ENCODE assay signal across 17 cellular contexts in the genomic region with DNA sequence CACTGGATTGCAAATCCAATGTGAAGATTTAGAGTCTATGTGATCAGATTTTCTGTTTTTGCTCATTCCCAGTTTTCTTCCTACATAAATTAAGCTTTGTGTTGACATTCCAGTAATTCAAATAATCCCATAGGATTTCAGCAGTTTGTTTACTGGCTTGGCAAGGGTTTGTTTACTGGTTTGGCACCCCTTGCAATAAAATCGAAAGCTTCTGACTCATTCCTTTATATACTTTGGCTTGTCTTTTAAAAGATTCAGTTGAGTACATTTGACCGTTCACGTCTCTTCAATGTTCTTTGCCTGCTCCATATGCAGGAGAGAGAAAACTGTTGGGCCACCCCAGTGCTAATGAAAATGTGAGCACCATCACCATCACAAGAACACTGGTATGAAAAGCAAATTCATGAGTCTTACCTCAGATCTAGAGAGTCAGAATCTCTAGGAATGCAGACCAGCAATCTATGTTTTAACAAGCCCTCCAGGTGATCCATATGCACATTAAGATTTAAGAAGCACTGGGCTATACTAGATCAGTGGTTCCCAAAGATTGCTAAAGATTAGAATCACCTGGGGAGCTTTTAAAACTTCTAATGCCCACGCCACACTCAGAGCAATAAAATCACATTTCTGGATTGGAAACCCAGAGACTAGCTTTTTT. TPM values are rescaled to one million over a fixed set of nuclear protein-coding genes. Genes with fewer than 3 reads are reported as not detected.
DNase-seq lines count a peak whose midpoint lies in the region; ATAC-seq and TF ChIP-seq lines count a peak whose summit lies in the region.
"Had no signal": no experiment of that assay in that cellular context is flagged by ENCODE, and none has a peak within 500 bp of the region (broad histone marks: within the 10 kb centered on the region; RNA-seq: fewer than 3 reads in every experiment).

No MANE protein-coding gene starts in this region.

- peak; percentile 19 for DNase-seq in LoVo (ENCODE audit: low spot score)
- peak; percentile 16 for DNase-seq in choroid plexus epithelial cell (ENCODE audit: low read depth)
- peak; percentile 14 for DNase-seq in fibroblast of villous mesenchyme (ENCODE audit: low read depth)
- DNase-seq in SKM-1 (lab: John Stamatoyannopoulos, UW; ENCODE audit: unreplicated experiment), result no peak
- no peak for DNase-seq in activated CD8-positive, alpha-beta memory T cell treated with anti-CD3 and anti-CD28 coated beads, Interleukin-2, amount 50 U/mL, for 4 hours
- no peak for DNase-seq in type B pancreatic cell (ENCODE audit: extremely low spot score, unreplicated experiment)
- DNase-seq: Calu3; CD4-positive, alpha-beta T cell; GOT3; KG1; NCI-H1417; NCI-H1930; NCI-H2171 treated with DMSO at 0.1 percent for 48 hours; NCI-H774 had no signal

- peaks cover 15% of the 10 kb centered on the region for H3K36me3 Mint-ChIP-seq in type B pancreatic cell

- H3K27ac ChIP-seq in C4-2B, result peak overlapping the region; percentile 60

- no peak overlapping the region for H3K4me3 Mint-ChIP-seq in type B pancreatic cell
- H3K4me3 Mint-ChIP-seq: CD4-positive, alpha-beta T cell had no signal

- no peak for TF ChIP-seq CTCF in C4-2B (conservative IDR thresholded peaks at IDR 0.05)
- no peak for TF ChIP-seq CTCF in choroid plexus epithelial cell (conservative IDR thresholded peaks at IDR 0.05; ENCODE audit: low read depth, low read length)
- TF ChIP-seq CTCF in fibroblast of villous mesenchyme (IDR thresholded peaks at IDR 0.05; ENCODE audit: insufficient read depth, low read depth, low read length), result no peak
- TF ChIP-seq CTCF in type B pancreatic cell (conservative IDR thresholded peaks at IDR 0.05), result no peak

- H3K4me1 Mint-ChIP-seq in type B pancreatic cell (ENCODE audit: unreplicated experiment), result peaks cover 28% of the 10 kb centered on the region

- ATAC-seq in GM21381 (IDR thresholded peaks at IDR 0.05; ENCODE audit: unreplicated experiment), result no peak

- no peak overlapping the region for H3K27ac Mint-ChIP-seq in type B pancreatic cell
- H3K27ac Mint-ChIP-seq: CD4-positive, alpha-beta T cell had no signal

- H3K9me3 Mint-ChIP-seq in type B pancreatic cell, result peaks cover 15% of the 10 kb centered on the region

- H3K27me3 Mint-ChIP-seq in type B pancreatic cell, result peaks cover 2% of the 10 kb centered on the region
- H3K27me3 Mint-ChIP-seq: CD4-positive, alpha-beta T cell had no signal

- H3K4me3 ChIP-seq in choroid plexus epithelial cell (ENCODE audit: low read depth, low read length), result no peak overlapping the region
- no peak overlapping the region for H3K4me3 ChIP-seq in fibroblast of villous mesenchyme (ENCODE audit: low read depth, low read length)

RNA-seq across cellular contexts. Expression of gene ZC3H11B, which starts 32.8 kb away (rescaled TPM):
- total RNA-seq in fibroblast of villous mesenchyme (under 0.01 TPM in 1 of 2 replicates, not detected in the other), type B pancreatic cell (ENCODE audit: low replicate concordance) (0.19 and 0.80 TPM in 2 replicates)
- total RNA-seq: Calu3, NCI-H460 had no signal

Comparison
In these comparisons a context has a peak if more than half of its experiments do, and no peak if none do; other contexts are left out.
1. DNase-seq: peak in LoVo (single experiment), choroid plexus epithelial cell (single experiment) and fibroblast of villous mesenchyme (single experiment); none in SKM-1 (single experiment), activated CD8-positive, alpha-beta memory T cell treated with anti-CD3 and anti-CD28 coated beads, Interleukin-2, amount 50 U/mL, for 4 hours (single experiment) and type B pancreatic cell (single experiment).